In the genomic region with DNA sequence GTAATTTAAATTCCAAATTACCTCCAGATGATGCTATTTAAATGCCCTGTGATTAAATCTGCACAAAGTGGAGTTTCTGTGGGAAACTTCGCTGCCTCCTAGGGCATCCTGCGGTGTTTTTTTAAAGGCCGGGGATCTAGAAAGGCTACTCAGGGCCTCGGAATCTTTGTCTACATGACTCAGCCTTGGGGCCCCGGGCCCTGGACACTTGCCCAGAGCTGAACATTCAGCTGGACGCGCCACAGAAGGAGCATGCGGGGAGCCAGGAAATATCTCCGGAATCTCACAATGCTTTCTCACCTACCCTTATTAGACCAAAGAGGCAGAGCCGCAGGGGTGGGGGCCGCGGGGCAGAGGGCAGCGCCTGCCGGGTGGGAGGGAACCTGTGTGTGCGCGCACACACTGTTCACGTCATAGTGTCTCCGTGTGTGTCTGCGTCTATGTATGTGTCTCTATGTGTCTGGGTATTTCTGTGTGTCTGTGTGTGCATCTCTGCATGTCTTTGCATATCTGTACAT, we compare ENCODE assay signal across 1 cellular context.
A peak's percentile ranks its signal among the peaks of the same experiment; 100 is the strongest.
TF ChIP-seq lines count a peak whose summit lies in the region.

No MANE protein-coding gene starts in this region.

TF ChIP-seq in A549, 52 proteins besides CTCF, POLR2A, EP300 and RAD21 (continued from another document):
- TF ChIP-seq, protein P1, sequence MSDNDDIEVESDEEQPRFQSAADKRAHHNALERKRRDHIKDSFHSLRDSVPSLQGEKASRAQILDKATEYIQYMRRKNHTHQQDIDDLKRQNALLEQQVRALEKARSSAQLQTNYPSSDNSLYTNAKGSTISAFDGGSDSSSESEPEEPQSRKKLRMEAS (IDR thresholded peaks at IDR 0.05), result peak; percentile 96
- TF ChIP-seq, protein P2, sequence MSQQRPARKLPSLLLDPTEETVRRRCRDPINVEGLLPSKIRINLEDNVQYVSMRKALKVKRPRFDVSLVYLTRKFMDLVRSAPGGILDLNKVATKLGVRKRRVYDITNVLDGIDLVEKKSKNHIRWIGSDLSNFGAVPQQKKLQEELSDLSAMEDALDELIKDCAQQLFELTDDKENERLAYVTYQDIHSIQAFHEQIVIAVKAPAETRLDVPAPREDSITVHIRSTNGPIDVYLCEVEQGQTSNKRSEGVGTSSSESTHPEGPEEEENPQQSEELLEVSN (IDR thresholded peaks at IDR 0.05; ENCODE audit: borderline replicate concordance, low read depth), result peak; percentile 61
- TF ChIP-seq CEBPB (IDR thresholded peaks at IDR 0.05), result peak in 1 of 2 experiments; percentile 83; a peak in 2 of 4 replicates
- peak; percentile 97 to 99; a peak in 4 of 5 replicates for TF ChIP-seq JUN (IDR thresholded peaks at IDR 0.05)
- TF ChIP-seq, protein P3, sequence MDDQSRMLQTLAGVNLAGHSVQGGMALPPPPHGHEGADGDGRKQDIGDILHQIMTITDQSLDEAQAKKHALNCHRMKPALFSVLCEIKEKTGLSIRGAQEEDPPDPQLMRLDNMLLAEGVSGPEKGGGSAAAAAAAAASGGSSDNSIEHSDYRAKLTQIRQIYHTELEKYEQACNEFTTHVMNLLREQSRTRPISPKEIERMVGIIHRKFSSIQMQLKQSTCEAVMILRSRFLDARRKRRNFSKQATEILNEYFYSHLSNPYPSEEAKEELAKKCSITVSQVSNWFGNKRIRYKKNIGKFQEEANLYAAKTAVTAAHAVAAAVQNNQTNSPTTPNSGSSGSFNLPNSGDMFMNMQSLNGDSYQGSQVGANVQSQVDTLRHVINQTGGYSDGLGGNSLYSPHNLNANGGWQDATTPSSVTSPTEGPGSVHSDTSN (IDR thresholded peaks at IDR 0.05), result peak; percentile 92
- no peak for TF ChIP-seq TP53 (CRISPR knock-in tag; IDR thresholded peaks at IDR 0.05)
- peak; percentile 66 for TF ChIP-seq MAFK (IDR thresholded peaks at IDR 0.05; ENCODE audit: partially characterized antibody)
- TF ChIP-seq, protein P4, sequence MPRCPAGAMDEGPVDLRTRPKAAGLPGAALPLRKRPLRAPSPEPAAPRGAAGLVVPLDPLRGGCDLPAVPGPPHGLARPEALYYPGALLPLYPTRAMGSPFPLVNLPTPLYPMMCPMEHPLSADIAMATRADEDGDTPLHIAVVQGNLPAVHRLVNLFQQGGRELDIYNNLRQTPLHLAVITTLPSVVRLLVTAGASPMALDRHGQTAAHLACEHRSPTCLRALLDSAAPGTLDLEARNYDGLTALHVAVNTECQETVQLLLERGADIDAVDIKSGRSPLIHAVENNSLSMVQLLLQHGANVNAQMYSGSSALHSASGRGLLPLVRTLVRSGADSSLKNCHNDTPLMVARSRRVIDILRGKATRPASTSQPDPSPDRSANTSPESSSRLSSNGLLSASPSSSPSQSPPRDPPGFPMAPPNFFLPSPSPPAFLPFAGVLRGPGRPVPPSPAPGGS (IDR thresholded peaks at IDR 0.05), result peak; percentile 63; the same call in 2 of the 3 replicates
- TF ChIP-seq FOSL2 (IDR thresholded peaks at IDR 0.05), result peak; percentile 98
- TF ChIP-seq FOSL2 (CRISPR knock-in tag; IDR thresholded peaks at IDR 0.05), result peak; percentile 99
- TF ChIP-seq, protein P5, sequence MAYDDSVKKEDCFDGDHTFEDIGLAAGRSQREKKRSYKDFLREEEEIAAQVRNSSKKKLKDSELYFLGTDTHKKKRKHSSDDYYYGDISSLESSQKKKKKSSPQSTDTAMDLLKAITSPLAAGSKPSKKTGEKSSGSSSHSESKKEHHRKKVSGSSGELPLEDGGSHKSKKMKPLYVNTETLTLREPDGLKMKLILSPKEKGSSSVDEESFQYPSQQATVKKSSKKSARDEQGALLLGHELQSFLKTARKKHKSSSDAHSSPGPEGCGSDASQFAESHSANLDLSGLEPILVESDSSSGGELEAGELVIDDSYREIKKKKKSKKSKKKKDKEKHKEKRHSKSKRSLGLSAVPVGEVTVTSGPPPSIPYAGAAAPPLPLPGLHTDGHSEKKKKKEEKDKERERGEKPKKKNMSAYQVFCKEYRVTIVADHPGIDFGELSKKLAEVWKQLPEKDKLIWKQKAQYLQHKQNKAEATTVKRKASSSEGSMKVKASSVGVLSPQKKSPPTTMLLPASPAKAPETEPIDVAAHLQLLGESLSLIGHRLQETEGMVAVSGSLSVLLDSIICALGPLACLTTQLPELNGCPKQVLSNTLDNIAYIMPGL (CRISPR knock-in tag; IDR thresholded peaks at IDR 0.05; ENCODE audit: borderline replicate concordance), result no peak
